17 cellular contexts compared by ENCODE assay signal in genomic region chr12:92326877-92327276, GRCh38.
A peak's percentile ranks its signal among the peaks of the same experiment; 100 is the strongest.
DNase-seq lines count a peak whose midpoint lies in the region; ATAC-seq lines count a peak whose summit lies in the region.
"Had no signal": no experiment of that assay in that cellular context is flagged by ENCODE, and none has a peak within 500 bp of the region (broad histone marks: within the 10 kb centered on the region; RNA-seq: fewer than 3 reads in every experiment).

No MANE protein-coding gene starts in this region.

- POLR2A ChIA-PET in activated CD4-positive, alpha-beta T cell treated with anti-CD3 and anti-CD28 coated beads for 36 hours (lab: Charles Lee): no interaction called here

- H3K4me1 Mint-ChIP-seq in activated CD4-positive, alpha-beta T cell treated with anti-CD3 and anti-CD28 coated beads for 36 hours: peaks cover 33% of the 10 kb centered on the region
- peaks cover 11% of the 10 kb centered on the region for H3K4me1 Mint-ChIP-seq in activated CD4-positive, alpha-beta T cell treated with anti-CD3 and anti-CD28 coated beads, Interleukin-2, amount 10 ng/mL, durations not matched to agents 24 days and 14 days
- peaks cover 47% of the 10 kb centered on the region for H3K4me1 Mint-ChIP-seq in activated naive CD4-positive, alpha-beta T cell treated with anti-CD3 and anti-CD28 coated beads, Interleukin-2, amount 10 ng/mL, durations not matched to agents 7 days and 5 days
- H3K4me1 Mint-ChIP-seq in naive B cell: peaks cover 24 to 62% (median 37%) of the 10 kb centered on the region in 3 donors

- no peak for ATAC-seq in activated CD4-positive, alpha-beta T cell treated with anti-CD3 and anti-CD28 coated beads for 36 hours
- ATAC-seq in GM18867 (IDR thresholded peaks at IDR 0.05; ENCODE audit: unreplicated experiment): peak; percentile 63
- no peak for ATAC-seq in naive B cell (ENCODE audit: low read depth in 2 of 2)
- ATAC-seq in GM18519 (IDR thresholded peaks at IDR 0.05; ENCODE audit: low FRiP score, unreplicated experiment): no peak
- ATAC-seq: A549, GM12878 had no signal

- intact Hi-C loops in activated CD4-positive, alpha-beta T cell treated with anti-CD3 and anti-CD28 coated beads for 36 hours (cut with DNase I, micrococcal nuclease): no loop called here
- intact Hi-C loops in activated CD4-positive, alpha-beta T cell treated with anti-CD3 and anti-CD28 coated beads, Interleukin-2, amount 10 ng/mL, durations not matched to agents 24 days and 14 days (cut with micrococcal nuclease): no loop called here
- intact Hi-C loops in posterior vena cava (cut with DNase I): no loop called here

- no peak for DNase-seq in activated CD4-positive, alpha-beta T cell treated with anti-CD3 and anti-CD28 coated beads for 36 hours
- no peak for DNase-seq in activated CD4-positive, alpha-beta T cell treated with anti-CD3 and anti-CD28 coated beads, Interleukin-2, amount 10 ng/mL, durations not matched to agents 24 days and 14 days
- no peak for DNase-seq in activated naive CD4-positive, alpha-beta T cell treated with anti-CD3 and anti-CD28 coated beads, Interleukin-2, amount 10 ng/mL, durations not matched to agents 7 days and 5 days
- DNase-seq in activated naive CD4-positive, alpha-beta T cell treated with Interleukin-2 at 50 U/mL for 16 hours: no peak
- DNase-seq in naive B cell (no peak), posterior vena cava (ENCODE audit: low spot score) (no peak)
- DNase-seq: AML-193; CD4-positive, alpha-beta memory T cell; DMS153; DMS79; GF-D8; GM23248 had no signal

- peak overlapping the region; percentile 4 for H3K27ac Mint-ChIP-seq in activated CD4-positive, alpha-beta T cell treated with anti-CD3 and anti-CD28 coated beads for 36 hours
- no peak overlapping the region for H3K27ac Mint-ChIP-seq in activated CD4-positive, alpha-beta T cell treated with anti-CD3 and anti-CD28 coated beads, Interleukin-2, amount 10 ng/mL, durations not matched to agents 24 days and 14 days
- peak overlapping the region; percentile 64 for H3K27ac Mint-ChIP-seq in activated naive CD4-positive, alpha-beta T cell treated with anti-CD3 and anti-CD28 coated beads, Interleukin-2, amount 10 ng/mL, durations not matched to agents 7 days and 5 days
- H3K27ac Mint-ChIP-seq in naive B cell: peak overlapping the region in 4 of 6 donors; percentile 30 to 89 (median 52)

- CTCF ChIA-PET in activated CD4-positive, alpha-beta T cell treated with anti-CD3 and anti-CD28 coated beads for 36 hours (lab: Charles Lee): no interaction called here
- CTCF ChIA-PET in activated naive CD4-positive, alpha-beta T cell treated with anti-CD3 and anti-CD28 coated beads, Interleukin-2, amount 10 ng/mL, durations not matched to agents 7 days and 5 days (lab: Charles Lee): no interaction called here

- H3K27me3 Mint-ChIP-seq in activated CD4-positive, alpha-beta T cell treated with anti-CD3 and anti-CD28 coated beads for 36 hours: no peaks in the 10 kb centered on the region
- no peaks in the 10 kb centered on the region for H3K27me3 Mint-ChIP-seq in activated CD4-positive, alpha-beta T cell treated with anti-CD3 and anti-CD28 coated beads, Interleukin-2, amount 10 ng/mL, durations not matched to agents 24 days and 14 days
- no peaks in the 10 kb centered on the region for H3K27me3 Mint-ChIP-seq in activated naive CD4-positive, alpha-beta T cell treated with anti-CD3 and anti-CD28 coated beads, Interleukin-2, amount 10 ng/mL, durations not matched to agents 7 days and 5 days
- H3K27me3 Mint-ChIP-seq in naive B cell: no peaks in the 10 kb centered on the region
- H3K27me3 Mint-ChIP-seq: CD4-positive, alpha-beta memory T cell had no signal

- H3K36me3 Mint-ChIP-seq in activated CD4-positive, alpha-beta T cell treated with anti-CD3 and anti-CD28 coated beads for 36 hours (ENCODE audit: low read depth): peaks cover 4% of the 10 kb centered on the region
- peaks cover 6% of the 10 kb centered on the region for H3K36me3 Mint-ChIP-seq in activated CD4-positive, alpha-beta T cell treated with anti-CD3 and anti-CD28 coated beads, Interleukin-2, amount 10 ng/mL, durations not matched to agents 24 days and 14 days (ENCODE audit: low read depth)
- peaks cover 20% of the 10 kb centered on the region for H3K36me3 Mint-ChIP-seq in activated naive CD4-positive, alpha-beta T cell treated with anti-CD3 and anti-CD28 coated beads, Interleukin-2, amount 10 ng/mL, durations not matched to agents 7 days and 5 days
- H3K36me3 Mint-ChIP-seq in naive B cell: peaks cover 3 to 6% of the 10 kb centered on the region in 2 donors

- peaks cover 6% of the 10 kb centered on the region for H3K9me3 Mint-ChIP-seq in activated CD4-positive, alpha-beta T cell treated with anti-CD3 and anti-CD28 coated beads for 36 hours (ENCODE audit: low read depth)
- peaks cover 6% of the 10 kb centered on the region for H3K9me3 Mint-ChIP-seq in activated CD4-positive, alpha-beta T cell treated with anti-CD3 and anti-CD28 coated beads, Interleukin-2, amount 10 ng/mL, durations not matched to agents 24 days and 14 days
- H3K9me3 Mint-ChIP-seq in activated naive CD4-positive, alpha-beta T cell treated with anti-CD3 and anti-CD28 coated beads, Interleukin-2, amount 10 ng/mL, durations not matched to agents 7 days and 5 days: peaks cover 30% of the 10 kb centered on the region
- H3K9me3 Mint-ChIP-seq in naive B cell: peaks cover 0 to 10% (median 3%) of the 10 kb centered on the region in 7 donors

- no peak overlapping the region for H3K4me3 Mint-ChIP-seq in activated CD4-positive, alpha-beta T cell treated with anti-CD3 and anti-CD28 coated beads for 36 hours
- H3K4me3 Mint-ChIP-seq in activated CD4-positive, alpha-beta T cell treated with anti-CD3 and anti-CD28 coated beads, Interleukin-2, amount 10 ng/mL, durations not matched to agents 24 days and 14 days: no peak overlapping the region
- H3K4me3 Mint-ChIP-seq in activated naive CD4-positive, alpha-beta T cell treated with anti-CD3 and anti-CD28 coated beads, Interleukin-2, amount 10 ng/mL, durations not matched to agents 7 days and 5 days: no peak overlapping the region
- peak overlapping the region in 4 of 8 donors; percentile 17 to 80 (median 48) for H3K4me3 Mint-ChIP-seq in naive B cell
- H3K4me3 Mint-ChIP-seq: CD14-positive monocyte had no signal
